ENCODE assay signal across 8 cellular contexts in genomic region chr7:155296788-155297516, GRCh38. TPM values are rescaled to one million over a fixed set of nuclear protein-coding genes. Genes with fewer than 3 reads are reported as not detected.
A peak's percentile ranks its signal among the peaks of the same experiment; 100 is the strongest.
DNase-seq lines count a peak whose midpoint lies in the region; ATAC-seq and TF ChIP-seq lines count a peak whose summit lies in the region.

No MANE protein-coding gene starts in this region.

- DNase-seq in GM13977 (ENCODE audit: low spot score) (peak; percentile 59), MV-4-11 (lab: John Stamatoyannopoulos, UW) (peak; percentile 91), colonic mucosa (peak; percentile 57), left lung (peak; percentile 66 to 91), NCI-H2107 (lab: John Stamatoyannopoulos, UW) (no peak)
- DNase-seq in activated CD4-positive, alpha-beta T cell treated with anti-CD3 and anti-CD28 coated beads for 4 hours, result peak; percentile 78 to 85
- peak; percentile 70 to 75 for DNase-seq in stimulated activated CD4-positive, alpha-beta T cell treated with anti-CD3 and anti-CD28 coated beads, Interleukin-4, amount 100 ng/mL, for 48 hours (ENCODE audit: low read depth in 2 of 2)

- H3K27ac ChIP-seq in colonic mucosa, result peak overlapping the region; percentile 99
- peak overlapping the region; percentile 92 to 95 for H3K27ac ChIP-seq in left lung

- H3K4me1 ChIP-seq in colonic mucosa (peaks cover 10% of the 10 kb centered on the region), left lung (peaks cover 0 to 41% of the 10 kb centered on the region in 2 donors)

- peak; percentile 31 for ATAC-seq in HG02588 (IDR thresholded peaks at IDR 0.05; ENCODE audit: unreplicated experiment)
- peak; percentile 41 for ATAC-seq in left lung

- in situ Hi-C loops in GM13977 (cut with MboI; ENCODE audit: low pct_unique_long_range_greater_than_20kb, low sequenced_read_pairs, unreplicated experiment), result no loop called here

- H3K36me3 ChIP-seq in colonic mucosa, result no peaks in the 10 kb centered on the region
- H3K36me3 ChIP-seq in left lung, result peaks cover 0 to 15% of the 10 kb centered on the region in 2 donors

- H3K9me3 ChIP-seq in colonic mucosa, result no peaks in the 10 kb centered on the region
- H3K9me3 ChIP-seq in left lung, result no peaks in the 10 kb centered on the region

- H3K4me3 ChIP-seq in colonic mucosa (peak overlapping the region; percentile 57), left lung (peak overlapping the region; percentile 52 to 95)

- TF ChIP-seq CTCF in GM13977 (IDR thresholded peaks at IDR 0.05; ENCODE audit: extremely low read depth, insufficient read depth, missing control alignments) (peak; percentile 39), colonic mucosa (IDR thresholded peaks at IDR 0.05) (no peak), left lung (IDR thresholded peaks at IDR 0.05) (peak; percentile 21 to 53)

- H3K9ac ChIP-seq in colonic mucosa (ENCODE audit: low read depth in 2 of 2, low read length in 2 of 2), result peak overlapping the region; percentile 65 to 67

- intact Hi-C loops in colonic mucosa (cut with DNase I), result no loop called here
- intact Hi-C loops in left lung (cut with DNase I), result no loop called here

- no peaks in the 10 kb centered on the region for H3K27me3 ChIP-seq in colonic mucosa
- no peaks in the 10 kb centered on the region for H3K27me3 ChIP-seq in left lung

RNA-seq across cellular contexts. Expression of gene INSIG1, which starts 0.7 kb away (rescaled TPM):
- total RNA-seq in colonic mucosa (100 to 1,000 TPM in 1 of 2 donors, 10 to 100 TPM in 1; 72.1 to 232 TPM), left lung (100 to 1,000 TPM in 1 of 2 donors, 10 to 100 TPM in 1; 64.9 to 170 TPM)
